8 cellular contexts compared by ENCODE assay signal in the genomic region with DNA sequence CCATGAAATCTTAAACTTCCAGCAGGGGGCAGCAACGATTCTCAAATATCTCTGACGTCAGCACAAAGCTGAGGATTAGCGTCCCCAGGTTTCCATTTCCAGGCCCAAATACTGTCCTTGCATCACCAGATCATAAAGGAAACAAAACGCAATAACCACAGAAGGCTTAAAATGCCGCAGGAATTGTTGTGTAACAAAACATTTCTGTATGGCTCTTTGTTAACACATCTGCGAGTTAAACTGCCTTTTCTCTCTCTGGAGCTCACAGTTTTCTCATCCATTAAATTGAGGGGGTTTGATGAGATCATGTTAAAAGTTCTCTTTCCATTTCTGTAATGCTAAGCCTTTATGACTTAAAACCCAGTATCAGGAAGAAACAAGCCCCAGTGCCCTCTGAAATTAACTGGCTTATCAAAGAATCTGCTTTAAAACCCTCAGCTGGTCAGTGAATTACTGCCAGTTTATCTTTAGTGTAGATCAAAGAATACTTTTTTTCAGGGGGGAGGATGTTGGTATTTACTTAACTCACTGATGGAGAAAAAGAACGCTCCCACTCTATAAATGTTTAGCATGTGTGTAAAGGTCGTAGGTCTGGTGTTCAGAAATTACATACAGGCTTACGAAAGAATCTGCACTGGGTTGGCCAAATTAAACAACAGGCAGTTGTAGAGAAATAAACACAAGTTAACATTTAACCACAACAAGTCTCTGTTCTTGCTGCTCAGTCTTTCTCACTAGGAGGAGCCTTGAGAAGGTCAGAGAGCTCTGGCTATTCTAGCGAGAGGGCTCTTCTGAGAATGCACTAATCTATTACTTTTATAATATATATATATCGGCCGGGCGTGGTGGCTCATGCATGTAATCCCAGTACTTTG. TPM values are rescaled to one million over a fixed set of nuclear protein-coding genes. Genes with fewer than 3 reads are reported as not detected.
A peak's percentile ranks its signal among the peaks of the same experiment; 100 is the strongest.
DNase-seq lines count a peak whose midpoint lies in the region; ATAC-seq lines count a peak whose summit lies in the region.

No MANE protein-coding gene starts in this region.

- peaks cover 10% of the 10 kb centered on the region for H3K4me1 ChIP-seq in mesenchymal stem cell (ENCODE audit: control insufficient read depth, insufficient read depth, low read depth, low read length)

- no peak overlapping the region for H3K4me3 ChIP-seq in mesenchymal stem cell (ENCODE audit: insufficient read depth in 1 of 2, low read depth in 1 of 2, low read length in 2 of 2)

- no peak overlapping the region for H2AK5ac ChIP-seq in mesenchymal stem cell (ENCODE audit: low read length, severe bottlenecking)

- peak overlapping the region; percentile 84 for H3K9ac ChIP-seq in mesenchymal stem cell (ENCODE audit: low read length)

- no peak overlapping the region for H3K4me3 Mint-ChIP-seq in activated CD4-positive, alpha-beta memory T cell treated with anti-CD3 and anti-CD28 coated beads for 36 hours

- H3K27ac Mint-ChIP-seq in activated CD4-positive, alpha-beta memory T cell treated with anti-CD3 and anti-CD28 coated beads for 36 hours, result peak overlapping the region; percentile 58

- intact Hi-C loops in activated CD4-positive, alpha-beta memory T cell treated with anti-CD3 and anti-CD28 coated beads for 36 hours (cut with micrococcal nuclease), result loop anchor here (1.0 to 5.0 kb wide), 4 partner anchors 41 to 359 kb away; no protein-coding TSS in a partner anchor

- no peaks in the 10 kb centered on the region for H3K36me3 Mint-ChIP-seq in activated CD4-positive, alpha-beta memory T cell treated with anti-CD3 and anti-CD28 coated beads for 36 hours

- H3K27ac ChIP-seq in mesenchymal stem cell (ENCODE audit: low read length, poor library complexity, severe bottlenecking), result peak overlapping the region; percentile 65

- no peaks in the 10 kb centered on the region for H3K36me3 ChIP-seq in mesenchymal stem cell (ENCODE audit: control insufficient read depth in 1 of 2, insufficient read depth in 2 of 2, low read depth in 1 of 2, low read length in 2 of 2)

- H3K4ac ChIP-seq in mesenchymal stem cell (ENCODE audit: low read depth in 1 of 2, low read length in 2 of 2), result no peak overlapping the region

- 0% methylated on average over 4 of the region's 13 CpGs for WGBS in mesenchymal stem cell

- H2BK5ac ChIP-seq in mesenchymal stem cell (ENCODE audit: low read depth, low read length, poor library complexity, severe bottlenecking), result no peak overlapping the region

- ATAC-seq in HG03135 (IDR thresholded peaks at IDR 0.05; ENCODE audit: unreplicated experiment), result peak; percentile 55
- ATAC-seq in GM19395 (IDR thresholded peaks at IDR 0.05; ENCODE audit: unreplicated experiment), result no peak

- peak overlapping the region; percentile 5 for H2BK120ac ChIP-seq in mesenchymal stem cell (ENCODE audit: low read depth, low read length)

- no peak overlapping the region for H2BK15ac ChIP-seq in mesenchymal stem cell (ENCODE audit: low read depth, poor library complexity, severe bottlenecking)

- no peak overlapping the region for H4K8ac ChIP-seq in mesenchymal stem cell (ENCODE audit: low read length)

- H3K27me3 Mint-ChIP-seq in activated CD4-positive, alpha-beta memory T cell treated with anti-CD3 and anti-CD28 coated beads for 36 hours, result peaks cover 2% of the 10 kb centered on the region

- no peak overlapping the region for H3K23ac ChIP-seq in mesenchymal stem cell (ENCODE audit: low read length in 2 of 2)

- no peaks in the 10 kb centered on the region for H3K9me3 ChIP-seq in mesenchymal stem cell (ENCODE audit: control insufficient read depth, low read length)

- H3K18ac ChIP-seq in mesenchymal stem cell (ENCODE audit: low read depth in 1 of 2, low read length in 2 of 2), result peak overlapping the region in 1 of 2 experiments; percentile 43

- DNase-seq in D341Med (ENCODE audit: low spot score) (peak; percentile 68), NCI-H748 treated with DMSO at 0.1 percent for 48 hours (lab: John Stamatoyannopoulos, UW) (peak; percentile 35), ecto neural progenitor cell (ENCODE audit: low spot score) (peak; percentile 72), mesenchymal stem cell (peak; percentile 98)
- DNase-seq in activated CD4-positive, alpha-beta memory T cell treated with anti-CD3 and anti-CD28 coated beads for 36 hours, result peak; percentile 74
- peak; percentile 26 for DNase-seq in stimulated activated CD8-positive, alpha-beta memory T cell treated with anti-CD3 and anti-CD28 coated beads, Interleukin-12 subunit alpha, Interleukin-12 subunit beta, amount 100 ng/mL, for 24 hours (ENCODE audit: extremely low read depth)

- H3K4me2 ChIP-seq in mesenchymal stem cell (ENCODE audit: low read length, poor library complexity, severe bottlenecking), result peak overlapping the region; percentile 61

- POLR2A ChIA-PET in activated CD4-positive, alpha-beta memory T cell treated with anti-CD3 and anti-CD28 coated beads for 36 hours (lab: Charles Lee), result interaction anchor here (0.7 to 1.2 kb wide), 3 partner anchors 10 to 357 kb away, joined by 3 to 6 read pairs (median 3); a partner anchor contains a TSS

- no peak overlapping the region for H2BK12ac ChIP-seq in mesenchymal stem cell (ENCODE audit: low read length in 2 of 2)

- CTCF ChIA-PET in activated CD4-positive, alpha-beta memory T cell treated with anti-CD3 and anti-CD28 coated beads for 36 hours (lab: Charles Lee), result interaction anchor here (0.7 to 3.4 kb wide), 62 partner anchors 8 to 360 kb away, joined by 3 to 29 read pairs (median 5); a partner anchor contains a TSS

- no peaks in the 10 kb centered on the region for H3K9me3 Mint-ChIP-seq in activated CD4-positive, alpha-beta memory T cell treated with anti-CD3 and anti-CD28 coated beads for 36 hours

- H3K27me3 ChIP-seq in mesenchymal stem cell (ENCODE audit: control insufficient read depth in 1 of 2, insufficient read depth in 1 of 2, low read length in 2 of 2), result no peaks in the 10 kb centered on the region

- no peak overlapping the region for H3K14ac ChIP-seq in mesenchymal stem cell (ENCODE audit: low read length in 2 of 2)

- peaks cover 11% of the 10 kb centered on the region for H3K4me1 Mint-ChIP-seq in activated CD4-positive, alpha-beta memory T cell treated with anti-CD3 and anti-CD28 coated beads for 36 hours (ENCODE audit: low read depth)

- H2AFZ ChIP-seq in mesenchymal stem cell (ENCODE audit: low read depth, low read length), result no peak overlapping the region

- no peak overlapping the region for H4K91ac ChIP-seq in mesenchymal stem cell (ENCODE audit: low read length)

- peaks cover 3% of the 10 kb centered on the region for H3K79me1 ChIP-seq in mesenchymal stem cell (replicated peaks; ENCODE audit: low read length, poor library complexity, severe bottlenecking)

RNA-seq across cellular contexts. Expression of a gene that starts 10.6 kb away (rescaled TPM):
- total RNA-seq in activated CD4-positive, alpha-beta memory T cell treated with anti-CD3 and anti-CD28 coated beads for 36 hours, result 10 to 100 TPM; 39.5 to 42.5 TPM
- 27.2 TPM for polyA plus RNA-seq in mesenchymal stem cell (2013, experiment 1 of 2)
- 28.4 TPM for polyA plus RNA-seq in mesenchymal stem cell (2013, experiment 2 of 2)

RNA-seq across cellular contexts. Expression of a gene that starts 28.0 kb away (rescaled TPM):
- 100 to 1,000 TPM; 147 to 152 TPM for total RNA-seq in activated CD4-positive, alpha-beta memory T cell treated with anti-CD3 and anti-CD28 coated beads for 36 hours
- 379 TPM for polyA plus RNA-seq in mesenchymal stem cell (2013, experiment 1 of 2)
- polyA plus RNA-seq in mesenchymal stem cell (2013, experiment 2 of 2), result 384 TPM

RNA-seq across cellular contexts. Expression of a gene that starts 44.8 kb away (rescaled TPM):
- total RNA-seq in activated CD4-positive, alpha-beta memory T cell treated with anti-CD3 and anti-CD28 coated beads for 36 hours, result under 1 TPM; 0.58 to 0.86 TPM
- polyA plus RNA-seq in mesenchymal stem cell (2013, experiment 1 of 2), result 0.10 TPM
- polyA plus RNA-seq in mesenchymal stem cell (2013, experiment 2 of 2), result not detected

RNA-seq across cellular contexts. Expression of a gene that starts 56.9 kb away (rescaled TPM):
- total RNA-seq in activated CD4-positive, alpha-beta memory T cell treated with anti-CD3 and anti-CD28 coated beads for 36 hours, result 10 to 100 TPM; 43.3 to 47.1 TPM
- polyA plus RNA-seq in mesenchymal stem cell (2013, experiment 1 of 2), result 23.7 TPM
- 23.7 TPM for polyA plus RNA-seq in mesenchymal stem cell (2013, experiment 2 of 2)

RNA-seq across cellular contexts. Expression of a gene that starts 57.1 kb away (rescaled TPM):
- total RNA-seq in activated CD4-positive, alpha-beta memory T cell treated with anti-CD3 and anti-CD28 coated beads for 36 hours, result 10 to 100 TPM; 25.4 to 27.9 TPM
- polyA plus RNA-seq in mesenchymal stem cell (2013, experiment 1 of 2), result 20.3 TPM
- 20.9 TPM for polyA plus RNA-seq in mesenchymal stem cell (2013, experiment 2 of 2)

Comparison
In these comparisons a context has a peak if more than half of its experiments do, and no peak if none do; other contexts are left out.
1. DNase-seq: peak in every context shown above with its lines; median percentile 98 in mesenchymal stem cell; 74 in activated CD4-positive, alpha-beta memory T cell treated with anti-CD3 and anti-CD28 coated beads for 36 hours; 72 in ecto neural progenitor cell; 68 in D341Med; 35 in NCI-H748 treated with DMSO at 0.1 percent for 48 hours; 26 in stimulated activated CD8-positive, alpha-beta memory T cell treated with anti-CD3 and anti-CD28 coated beads, Interleukin-12 subunit alpha, Interleukin-12 subunit beta, amount 100 ng/mL, for 24 hours.